ENCODE assay signal across 20 cellular contexts in genomic region chr21:38175321-38175720, GRCh38.
"Had no signal": no experiment of that assay in that cellular context is flagged by ENCODE, and none has a peak within 500 bp of the region (broad histone marks: within the 10 kb centered on the region; RNA-seq: fewer than 3 reads in every experiment).

No MANE protein-coding gene starts in this region.

- H3K27me3 ChIP-seq: sigmoid colon, thyroid gland had no signal

- H3K4me1 ChIP-seq: gastroesophageal sphincter, parathyroid adenoma, sigmoid colon had no signal

- DNase-seq: activated CD4-positive, alpha-beta T cell treated with anti-CD3 and anti-CD28 coated beads for 36 hours; activated CD8-positive, alpha-beta T cell treated with anti-CD3 and anti-CD28 coated beads for 36 hours; activated effector memory CD4-positive, alpha-beta T cell treated with anti-CD3 and anti-CD28 coated beads, Interleukin-2, amount 50 U/mL, for 16 hours; activated T-cell treated with anti-CD3 and anti-CD28 coated beads, Interleukin-2, amount 50 U/mL, for 4 hours; amygdala; dorsolateral prefrontal cortex; heart right ventricle; left cardiac atrium; lower lobe of right lung; midbrain; sigmoid colon; SK-N-SH; T-cell; thyroid gland; WERI-Rb-1 had no signal

- H3K36me3 ChIP-seq: gastroesophageal sphincter, heart right ventricle, lower lobe of right lung, sigmoid colon, thyroid gland, WERI-Rb-1 had no signal

- H3K79me2 ChIP-seq: parathyroid adenoma had no signal

- H3K9ac ChIP-seq: parathyroid adenoma, SK-N-SH had no signal

- H3K4me2 ChIP-seq: SK-N-SH had no signal

- H3K4me1 Mint-ChIP-seq: stimulated activated effector memory CD8-positive, alpha-beta T cell treated with anti-CD3 and anti-CD28 coated beads, Interleukin-12 subunit alpha, Interleukin-12 subunit beta, amount 100 ng/mL, for 72 hours; T-cell had no signal

- H3K9me3 ChIP-seq: gastroesophageal sphincter, heart right ventricle, lower lobe of right lung, sigmoid colon, SK-N-SH, thyroid gland had no signal

- H2AFZ ChIP-seq: parathyroid adenoma had no signal

- H3K27ac ChIP-seq: dorsolateral prefrontal cortex, gastroesophageal sphincter, heart right ventricle, lower lobe of right lung, parathyroid adenoma, sigmoid colon, thyroid gland, WERI-Rb-1 had no signal

- FAIRE-seq: urothelium cell line had no signal

- H3K27ac Mint-ChIP-seq: activated CD4-positive, alpha-beta T cell treated with anti-CD3 and anti-CD28 coated beads for 36 hours; activated CD8-positive, alpha-beta T cell treated with anti-CD3 and anti-CD28 coated beads for 36 hours; activated naive CD8-positive, alpha-beta T cell; stimulated activated effector memory CD8-positive, alpha-beta T cell treated with anti-CD3 and anti-CD28 coated beads, Interleukin-12 subunit alpha, Interleukin-12 subunit beta, amount 100 ng/mL, for 72 hours; T-cell had no signal

- H3K4me3 Mint-ChIP-seq: activated CD4-positive, alpha-beta T cell treated with anti-CD3 and anti-CD28 coated beads for 36 hours; activated CD8-positive, alpha-beta T cell treated with anti-CD3 and anti-CD28 coated beads for 36 hours; activated naive CD8-positive, alpha-beta T cell; activated T-cell treated with anti-CD3 and anti-CD28 coated beads, Interleukin-2, amount 50 U/mL, for 4 hours; stimulated activated effector memory CD8-positive, alpha-beta T cell treated with anti-CD3 and anti-CD28 coated beads, Interleukin-12 subunit alpha, Interleukin-12 subunit beta, amount 100 ng/mL, for 72 hours; T-cell had no signal

- H3K4me3 ChIP-seq: dorsolateral prefrontal cortex, gastroesophageal sphincter, heart right ventricle, lower lobe of right lung, sigmoid colon, thyroid gland had no signal

- H3K36me3 Mint-ChIP-seq: activated naive CD8-positive, alpha-beta T cell; stimulated activated effector memory CD8-positive, alpha-beta T cell treated with anti-CD3 and anti-CD28 coated beads, Interleukin-12 subunit alpha, Interleukin-12 subunit beta, amount 100 ng/mL, for 72 hours; T-cell had no signal

- H3K9me3 Mint-ChIP-seq: activated CD8-positive, alpha-beta T cell treated with anti-CD3 and anti-CD28 coated beads for 36 hours; activated T-cell treated with anti-CD3 and anti-CD28 coated beads, Interleukin-2, amount 50 U/mL, for 4 hours; stimulated activated effector memory CD8-positive, alpha-beta T cell treated with anti-CD3 and anti-CD28 coated beads, Interleukin-12 subunit alpha, Interleukin-12 subunit beta, amount 100 ng/mL, for 72 hours; T-cell had no signal
